In the genomic region with DNA sequence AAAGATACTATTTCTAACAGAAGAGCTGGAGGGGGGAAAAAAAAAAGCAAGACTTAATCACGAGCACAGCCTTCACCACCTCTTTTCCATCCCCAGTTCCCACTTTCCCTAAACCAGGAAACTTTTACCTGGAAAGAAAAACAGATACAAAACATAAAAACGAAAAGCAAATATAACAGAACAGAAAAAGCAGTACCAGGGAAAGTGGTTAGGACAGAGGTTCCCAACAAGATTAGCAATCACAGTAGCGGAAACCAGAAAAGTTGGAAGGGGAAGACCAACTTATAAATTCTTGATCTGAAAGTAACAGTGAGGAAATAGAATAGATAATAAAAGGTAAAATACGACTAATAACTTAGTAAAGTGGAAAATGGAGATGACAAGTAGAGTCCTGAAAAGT, we compare ENCODE assay signal across 1 cellular context.
TF ChIP-seq lines count a peak whose summit lies in the region.

No MANE protein-coding gene starts in this region.

TF ChIP-seq in endothelial cell of umbilical vein, 7 proteins besides CTCF, POLR2A, EP300 and RAD21:
- no peak for TF ChIP-seq POLR2AphosphoS5 (IDR thresholded peaks at IDR 0.05; ENCODE audit: insufficient read depth, low read depth, low read length)
- TF ChIP-seq GATA2 (IDR thresholded peaks at IDR 0.05; ENCODE audit: insufficient read depth, insufficient read length, low read depth, low read length): no peak
